8 cellular contexts compared by ENCODE assay signal in the genomic region with DNA sequence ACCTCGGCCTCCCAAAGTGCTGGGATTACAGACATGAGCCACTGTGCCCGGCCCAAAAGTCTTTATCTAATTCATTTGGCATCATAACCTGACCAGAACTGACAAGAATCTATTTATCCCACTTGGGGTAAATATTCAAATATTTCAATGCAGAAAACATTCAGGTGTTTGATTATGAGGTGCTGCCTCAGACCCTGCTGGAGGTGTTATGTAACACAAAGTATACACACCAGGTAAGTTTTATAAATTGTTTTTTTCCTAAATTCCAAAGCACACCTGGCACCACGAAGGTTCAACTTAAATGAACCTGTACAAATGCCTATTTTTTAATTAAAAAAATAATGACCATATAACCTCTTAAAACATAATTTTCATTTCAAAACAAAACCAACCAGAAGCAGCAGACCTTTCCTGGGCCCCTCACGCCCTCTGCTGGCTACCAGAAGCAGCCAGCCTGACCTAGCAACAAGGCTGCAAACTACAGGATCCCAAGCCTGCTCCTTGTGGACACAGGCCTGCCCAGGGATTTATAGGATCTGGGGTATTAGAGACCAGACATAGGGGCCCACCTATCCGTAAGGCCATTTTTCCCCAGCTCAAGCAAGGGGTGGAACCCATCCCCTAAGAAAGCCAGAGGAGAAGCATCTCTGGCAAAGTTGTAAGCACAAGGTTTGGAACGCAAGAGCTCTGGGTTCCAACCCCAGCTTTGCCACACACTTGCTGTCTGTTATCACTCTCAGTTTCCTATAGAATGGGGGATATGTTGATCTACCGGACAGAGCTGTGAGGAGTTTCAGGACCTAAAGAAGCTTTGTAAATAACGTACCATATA. TPM values are rescaled to one million over a fixed set of nuclear protein-coding genes. Genes with fewer than 3 reads are reported as not detected.
DNase-seq lines count a peak whose midpoint lies in the region; ATAC-seq and TF ChIP-seq lines count a peak whose summit lies in the region.

No MANE protein-coding gene starts in this region.

- TF ChIP-seq CTCF in PC-3 (conservative IDR thresholded peaks at IDR 0.05; ENCODE audit: low read depth, low read length): peak; percentile 84
- TF ChIP-seq CTCF in heart right ventricle (IDR thresholded peaks at IDR 0.05): peak; percentile 30 to 84 (median 66)
- peak; percentile 17 to 57 (median 29) for TF ChIP-seq CTCF in gastrocnemius medialis (IDR thresholded peaks at IDR 0.05 in 4 of 5, conservative IDR thresholded peaks at IDR 0.05 in 1 of 5)

- peak overlapping the region; percentile 75 for H3K27ac Mint-ChIP-seq in activated naive CD8-positive, alpha-beta T cell treated with anti-CD3 and anti-CD28 coated beads for 36 hours

- no peaks in the 10 kb centered on the region for H3K9me2 ChIP-seq in PC-3 (replicated peaks; ENCODE audit: low read length)

- peaks cover 2% of the 10 kb centered on the region for H3K9me3 Mint-ChIP-seq in activated naive CD8-positive, alpha-beta T cell treated with anti-CD3 and anti-CD28 coated beads for 36 hours

- H3K27me3 ChIP-seq in PC-3 (ENCODE audit: low read length) (no peaks in the 10 kb centered on the region), heart right ventricle (no peaks in the 10 kb centered on the region), gastrocnemius medialis (no peaks in the 10 kb centered on the region)

- in situ Hi-C loops in gastrocnemius medialis (cut with MboI; ENCODE audit: low sequenced_read_pairs in 4 of 4): loop anchor here in 1 of 4 donors (25.0 kb wide), 1 partner anchor 308 kb away; no protein-coding TSS in a partner anchor

- no peaks in the 10 kb centered on the region for H3F3A ChIP-seq in PC-3 (ENCODE audit: low read length, unreplicated experiment)

- CTCF ChIA-PET in PC-3 (lab: Charles Lee): no interaction called here

- H3K27ac ChIP-seq in PC-3 (ENCODE audit: low read length) (no peak overlapping the region), heart right ventricle (no peak overlapping the region), gastrocnemius medialis (no peak overlapping the region)

- H4K20me1 ChIP-seq in PC-3 (ENCODE audit: low read length): no peaks in the 10 kb centered on the region

- DNase-seq in COLO668 (lab: John Stamatoyannopoulos, UW; ENCODE audit: unreplicated experiment): peak; percentile 27
- peak; percentile 53 for DNase-seq in PC-3
- DNase-seq in activated naive CD8-positive, alpha-beta T cell treated with anti-CD3 and anti-CD28 coated beads for 36 hours: no peak
- peak; percentile 29 to 37 for DNase-seq in heart right ventricle
- peak in 1 of 2 donors; percentile 15 for DNase-seq in gastrocnemius medialis

- H3K9me3 ChIP-seq in PC-3 (ENCODE audit: low read length) (no peaks in the 10 kb centered on the region), heart right ventricle (no peaks in the 10 kb centered on the region), gastrocnemius medialis (no peaks in the 10 kb centered on the region)

- 50 to 58% methylated on average over 8 of the region's 8 CpGs for WGBS in heart right ventricle, 2 donors

- H3K4me3 Mint-ChIP-seq in activated naive CD8-positive, alpha-beta T cell treated with anti-CD3 and anti-CD28 coated beads for 36 hours: peak overlapping the region; percentile 14

- TF ChIP-seq POLR2A in gastrocnemius medialis (IDR thresholded peaks at IDR 0.05): no peak

- H3K4me3 ChIP-seq in PC-3 (ENCODE audit: low read length): no peak overlapping the region
- H3K4me3 ChIP-seq in heart right ventricle: no peak overlapping the region
- no peak overlapping the region for H3K4me3 ChIP-seq in gastrocnemius medialis

- POLR2A ChIA-PET in PC-3 (lab: Charles Lee; ENCODE audit: unreplicated experiment): no interaction called here

- BruUV-seq in PC-3 (replicated peaks; lab: Mats Ljungman, UMichigan): no TSS peak

- peaks cover 17% of the 10 kb centered on the region for H3K79me2 ChIP-seq in PC-3 (ENCODE audit: low read length)

- no peak overlapping the region for H3K4me2 ChIP-seq in PC-3 (ENCODE audit: low read length)

- H3K36me3 Mint-ChIP-seq in activated naive CD8-positive, alpha-beta T cell treated with anti-CD3 and anti-CD28 coated beads for 36 hours: peaks cover 29% of the 10 kb centered on the region

- H3K4me1 ChIP-seq in PC-3 (ENCODE audit: insufficient read depth, low read length) (no peaks in the 10 kb centered on the region), heart right ventricle (peaks cover 0 to 22% (median 11%) of the 10 kb centered on the region in 9 donors), gastrocnemius medialis (peaks cover 0 to 5% of the 10 kb centered on the region in 2 donors)

- H3K9ac ChIP-seq in PC-3 (ENCODE audit: low read length): no peak overlapping the region

- H3K27me3 Mint-ChIP-seq in activated naive CD8-positive, alpha-beta T cell treated with anti-CD3 and anti-CD28 coated beads for 36 hours: no peaks in the 10 kb centered on the region

- intact Hi-C loops in PC-3 (cut with micrococcal nuclease): loop anchor here (5.0 kb wide), 1 partner anchor 298 kb away; no protein-coding TSS in a partner anchor
- intact Hi-C loops in heart right ventricle (cut with DNase I): loop anchor here in 1 of 10 donors (5.0 kb wide), 1 partner anchor 298 kb away; no protein-coding TSS in a partner anchor
- intact Hi-C loops in gastrocnemius medialis (cut with DNase I; ENCODE audit: low total_unique reads): no loop called here

- H3K4me1 Mint-ChIP-seq in activated naive CD8-positive, alpha-beta T cell treated with anti-CD3 and anti-CD28 coated beads for 36 hours: peaks cover 41% of the 10 kb centered on the region

- ATAC-seq in GM19351 (IDR thresholded peaks at IDR 0.05; ENCODE audit: unreplicated experiment) (peak; percentile 63), PC-3 (peak; percentile 94), heart right ventricle (peak in 5 of 8 donors; percentile 37 to 69 (median 66)), gastrocnemius medialis (no peak), GM18873 (IDR thresholded peaks at IDR 0.05; ENCODE audit: low FRiP score, unreplicated experiment) (no peak), HG03521 (IDR thresholded peaks at IDR 0.05; ENCODE audit: unreplicated experiment) (no peak)

- H2AFZ ChIP-seq in PC-3 (ENCODE audit: low read length): no peak overlapping the region

- H3K36me3 ChIP-seq in PC-3 (ENCODE audit: low read depth, low read length) (no peaks in the 10 kb centered on the region; the same call in 1 of the 2 replicates), heart right ventricle (peaks cover 0 to 26% (median 0%) of the 10 kb centered on the region in 9 donors), gastrocnemius medialis (no peaks in the 10 kb centered on the region)

RNA-seq across cellular contexts. Expression of a gene that starts 11.7 kb away (rescaled TPM):
- total RNA-seq in PC-3 (2014; rRNA removed): 41.4 and 50.9 TPM in 2 replicates
- total RNA-seq in activated naive CD8-positive, alpha-beta T cell treated with anti-CD3 and anti-CD28 coated beads for 36 hours: 10 to 100 TPM; 57.3 to 59.5 TPM
- total RNA-seq in heart right ventricle: 10 to 100 TPM; 17.9 to 27.3 (median 24.7) TPM
- polyA plus RNA-seq in heart right ventricle: 10 to 100 TPM; 25.4 to 26.6 TPM
- total RNA-seq in gastrocnemius medialis: 10 to 100 TPM; 22.2 to 32.2 (median 28.5) TPM

RNA-seq across cellular contexts. Expression of a gene that starts 25.9 kb away (rescaled TPM):
- total RNA-seq in PC-3 (2014; rRNA removed) (0.51 and 0.86 TPM in 2 replicates), heart right ventricle (1 to 10 TPM in 1 of 10 donors, under 1 TPM in 9; 0.13 to 1.7 (median 0.32) TPM), gastrocnemius medialis (1 to 10 TPM in 1 of 4 donors, under 1 TPM in 3; 0.09 to 1.2 (median 0.77) TPM)
- 1 to 10 TPM; 1.2 to 1.3 TPM for total RNA-seq in activated naive CD8-positive, alpha-beta T cell treated with anti-CD3 and anti-CD28 coated beads for 36 hours
- under 1 TPM; 0.44 to 0.48 TPM for polyA plus RNA-seq in heart right ventricle

RNA-seq across cellular contexts. Expression of a gene that starts 26.9 kb away (rescaled TPM):
- total RNA-seq in PC-3 (2014; rRNA removed) (24.1 and 25.6 TPM in 2 replicates), heart right ventricle (10 to 100 TPM in 1 of 10 donors, 1 to 10 TPM in 9; 2.0 to 14.0 (median 3.3) TPM), gastrocnemius medialis (1 to 10 TPM; 2.3 to 3.5 (median 2.4) TPM)
- 100 to 1,000 TPM; 213 to 219 TPM for total RNA-seq in activated naive CD8-positive, alpha-beta T cell treated with anti-CD3 and anti-CD28 coated beads for 36 hours
- polyA plus RNA-seq in heart right ventricle: 1 to 10 TPM; 1.8 to 3.9 TPM

RNA-seq across cellular contexts. Expression of a gene that starts 34.3 kb away (rescaled TPM):
- total RNA-seq in PC-3 (2014; rRNA removed) (46.6 and 46.8 TPM in 2 replicates), heart right ventricle (10 to 100 TPM in 8 of 10 donors, 1 to 10 TPM in 2; 9.0 to 18.2 (median 12.4) TPM), gastrocnemius medialis (10 to 100 TPM; 12.6 to 18.7 (median 18.5) TPM)
- 10 to 100 TPM; 20.8 to 24.0 TPM for total RNA-seq in activated naive CD8-positive, alpha-beta T cell treated with anti-CD3 and anti-CD28 coated beads for 36 hours
- 10 to 100 TPM in 1 of 2 donors, 1 to 10 TPM in 1; 6.4 to 27.7 TPM for polyA plus RNA-seq in heart right ventricle

RNA-seq across cellular contexts. Expression of a gene that starts 48.0 kb away (rescaled TPM):
- 189 and 241 TPM in 2 replicates for total RNA-seq in PC-3 (2014; rRNA removed)
- total RNA-seq in activated naive CD8-positive, alpha-beta T cell treated with anti-CD3 and anti-CD28 coated beads for 36 hours: 10 to 100 TPM; 84.3 to 85.7 TPM
- total RNA-seq in heart right ventricle: 10 to 100 TPM; 41.2 to 75.5 (median 52.8) TPM
- 100 to 1,000 TPM in 1 of 2 donors, 10 to 100 TPM in 1; 99.8 to 127 TPM for polyA plus RNA-seq in heart right ventricle
- total RNA-seq in gastrocnemius medialis: 10 to 100 TPM; 61.3 to 90.4 (median 67.8) TPM

Comparison
In these comparisons a context has a peak if more than half of its experiments do, and no peak if none do; other contexts are left out.
1. ATAC-seq: peak in GM19351 (single experiment), PC-3 (single experiment) and heart right ventricle (5 of 8); none in gastrocnemius medialis (0 of 2), GM18873 (single experiment) and HG03521 (single experiment).
2. CTCF ChIP-seq: peak in every context shown above with its lines; median percentile 84 in PC-3; 66 in heart right ventricle; 29 in gastrocnemius medialis.